19 cellular contexts compared by ENCODE assay signal in genomic region chr14:22747769-22748168, GRCh38.
"Had no signal": no experiment of that assay in that cellular context is flagged by ENCODE, and none has a peak within 500 bp of the region (broad histone marks: within the 10 kb centered on the region; RNA-seq: fewer than 3 reads in every experiment).

No MANE protein-coding gene starts in this region.

- H3K4me1 ChIP-seq: foreskin keratinocyte, psoas muscle had no signal

- H3K4me3 Mint-ChIP-seq: immature natural killer cell; naive thymus-derived CD4-positive, alpha-beta T cell; nephron progenitor cell had no signal

- H3K36me3 ChIP-seq: spleen, thoracic aorta had no signal

- H3K4me3 ChIP-seq: lung, psoas muscle, spleen, stomach, thoracic aorta had no signal

- H3K27ac ChIP-seq: foreskin keratinocyte, psoas muscle, thoracic aorta had no signal

- ATAC-seq: foreskin keratinocyte; left cardiac atrium; left ventricle myocardium superior; naive thymus-derived CD4-positive, alpha-beta T cell; psoas muscle; sciatic nerve had no signal

- H3K4me1 Mint-ChIP-seq: immature natural killer cell had no signal

- H3K9me3 Mint-ChIP-seq: immature natural killer cell, nephron progenitor cell had no signal

- H3K27ac Mint-ChIP-seq: immature natural killer cell, nephron progenitor cell had no signal

- DNase-seq: erythroblast; foreskin keratinocyte; immature natural killer cell; left cardiac atrium; left ventricle myocardium superior; mesendoderm; naive thymus-derived CD4-positive, alpha-beta T cell; nephron progenitor cell; psoas muscle; retina; spleen; stimulated activated CD4-positive, alpha-beta T cell treated with anti-CD3 and anti-CD28 coated beads, Interleukin-15, amount 100 ng/mL, for 24 hours; stimulated activated CD4-positive, alpha-beta T cell treated with anti-CD3 and anti-CD28 coated beads, Interleukin-1b, Interleukin-23, amount 100 ng/mL, for 48 hours; stimulated activated CD4-positive, alpha-beta T cell treated with anti-CD3 and anti-CD28 coated beads, Interleukin-4, amount 100 ng/mL, for 24 hours; stimulated activated naive CD4-positive, alpha-beta T cell; stomach had no signal

- H3K27me3 ChIP-seq: spleen, stomach had no signal

- H3K36me3 Mint-ChIP-seq: immature natural killer cell had no signal
